ENCODE assay signal across 8 cellular contexts in the genomic region with DNA sequence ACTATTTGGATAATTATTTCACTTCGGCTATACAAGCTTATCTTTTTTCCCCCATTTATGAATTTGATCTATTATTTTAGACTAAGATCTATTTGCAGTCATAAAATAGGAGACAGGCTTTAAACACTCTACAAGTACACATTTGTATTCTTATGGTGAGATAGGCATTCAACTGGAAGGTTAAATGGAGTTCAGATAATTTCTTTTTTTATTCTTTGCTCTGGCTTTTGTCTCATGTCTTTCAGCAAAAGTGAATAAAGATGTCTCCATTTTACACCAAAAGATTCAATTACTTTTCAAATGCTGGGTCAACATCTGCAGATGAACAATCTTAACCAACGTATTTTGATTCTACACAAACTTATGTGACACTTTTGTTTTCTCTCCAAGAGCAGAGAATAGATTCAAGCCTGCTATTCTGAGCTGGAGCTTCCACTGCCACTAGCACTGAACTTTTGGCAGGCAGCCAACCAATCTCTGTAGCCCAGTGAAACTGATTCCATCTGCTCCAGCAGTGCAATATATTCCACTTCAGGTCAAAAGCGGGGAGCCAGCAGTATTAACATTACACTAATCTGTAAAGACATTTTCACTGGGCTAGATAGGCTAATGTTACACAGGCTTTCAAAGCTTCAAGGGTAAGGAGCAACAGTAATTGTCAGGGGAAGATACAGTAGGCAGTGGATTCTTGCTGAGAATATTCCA.
DNase-seq lines count a peak whose midpoint lies in the region; TF ChIP-seq lines count a peak whose summit lies in the region.

No MANE protein-coding gene starts in this region.

- H3K4me3 Mint-ChIP-seq in activated T-helper 2 cell treated with anti-CD3 and anti-CD28 coated beads, Interferon-gamma antibody, Interleukin-2, Interleukin-4, amounts not matched to agents 10 μg/mL and 5 μg/mL and 100 μg/mL, durations not matched to agents 14 hours and 24 hours and 36 hours (ENCODE audit: low read depth): no peak overlapping the region

- WGBS in testis, 2 donors: 48 to 52% methylated on average over 3 of the region's 3 CpGs

- TF ChIP-seq CTCF in AG10803 (conservative IDR thresholded peaks at IDR 0.05; ENCODE audit: low read length) (no peak), astrocyte of the cerebellum (IDR thresholded peaks at IDR 0.05; ENCODE audit: low read depth, low read length, missing control alignments) (no peak), testis (IDR thresholded peaks at IDR 0.05) (no peak), coronary artery (IDR thresholded peaks at IDR 0.05) (no peak)

- no peaks in the 10 kb centered on the region for H3K4me1 Mint-ChIP-seq in activated T-helper 2 cell treated with anti-CD3 and anti-CD28 coated beads, Interferon-gamma antibody, Interleukin-2, Interleukin-4, amounts not matched to agents 10 μg/mL and 5 μg/mL and 100 μg/mL, durations not matched to agents 14 hours and 24 hours and 36 hours (ENCODE audit: low read depth)

- no peak overlapping the region for H3K27ac Mint-ChIP-seq in activated T-helper 2 cell treated with anti-CD3 and anti-CD28 coated beads, Interferon-gamma antibody, Interleukin-2, Interleukin-4, amounts not matched to agents 10 μg/mL and 5 μg/mL and 100 μg/mL, durations not matched to agents 14 hours and 24 hours and 36 hours

- in situ Hi-C loops in astrocyte of the cerebellum (cut with HindIII; ENCODE audit: low sequenced_read_pairs): no loop called here

- H3K36me3 ChIP-seq in testis (ENCODE audit: low read depth, missing control alignments): no peaks in the 10 kb centered on the region

- H3K27me3 ChIP-seq in testis: no peaks in the 10 kb centered on the region

- DNase-seq in AG10803 (ENCODE audit: low read depth): peak; percentile 63
- DNase-seq in NCI-H1436 treated with DMSO at 0.1 percent for 48 hours (lab: John Stamatoyannopoulos, UW): peak; percentile 79
- DNase-seq in astrocyte of the cerebellum (ENCODE audit: low read depth): peak; percentile 77
- DNase-seq in inferior parietal cortex (ENCODE audit: extremely low spot score): peak; percentile 78
- peak; percentile 84 for DNase-seq in testis
- DNase-seq in activated T-helper 2 cell treated with anti-CD3 and anti-CD28 coated beads, Interferon-gamma antibody, Interleukin-2, Interleukin-4, amounts not matched to agents 10 μg/mL and 5 μg/mL and 100 μg/mL, durations not matched to agents 14 hours and 24 hours and 36 hours (ENCODE audit: low spot score): no peak
- DNase-seq in coronary artery (ENCODE audit: low spot score): no peak
- DNase-seq in NOMO-1 (lab: John Stamatoyannopoulos, UW; ENCODE audit: unreplicated experiment in 2 of 2): no peak

- no peak overlapping the region for H3K4me3 ChIP-seq in AG10803 (ENCODE audit: low read length)
- H3K4me3 ChIP-seq in astrocyte of the cerebellum (ENCODE audit: low read depth, low read length): no peak overlapping the region
- no peak overlapping the region for H3K4me3 ChIP-seq in testis
- no peak overlapping the region for H3K4me3 ChIP-seq in coronary artery

- no peak overlapping the region for H3K27ac ChIP-seq in testis
- H3K27ac ChIP-seq in coronary artery: no peak overlapping the region

- no peak for TF ChIP-seq POLR2A in testis (IDR thresholded peaks at IDR 0.05)

- no peaks in the 10 kb centered on the region for H3K36me3 Mint-ChIP-seq in activated T-helper 2 cell treated with anti-CD3 and anti-CD28 coated beads, Interferon-gamma antibody, Interleukin-2, Interleukin-4, amounts not matched to agents 10 μg/mL and 5 μg/mL and 100 μg/mL, durations not matched to agents 14 hours and 24 hours and 36 hours (ENCODE audit: low read depth)

- intact Hi-C loops in testis (cut with DNase I; ENCODE audit: low total_unique reads): no loop called here
- intact Hi-C loops in activated T-helper 2 cell treated with anti-CD3 and anti-CD28 coated beads, Interferon-gamma antibody, Interleukin-2, Interleukin-4, amounts not matched to agents 10 μg/mL and 5 μg/mL and 100 μg/mL, durations not matched to agents 14 hours and 24 hours and 36 hours (cut with micrococcal nuclease): no loop called here

- H3K9me3 Mint-ChIP-seq in activated T-helper 2 cell treated with anti-CD3 and anti-CD28 coated beads, Interferon-gamma antibody, Interleukin-2, Interleukin-4, amounts not matched to agents 10 μg/mL and 5 μg/mL and 100 μg/mL, durations not matched to agents 14 hours and 24 hours and 36 hours: no peaks in the 10 kb centered on the region

- H3K27me3 Mint-ChIP-seq in activated T-helper 2 cell treated with anti-CD3 and anti-CD28 coated beads, Interferon-gamma antibody, Interleukin-2, Interleukin-4, amounts not matched to agents 10 μg/mL and 5 μg/mL and 100 μg/mL, durations not matched to agents 14 hours and 24 hours and 36 hours (ENCODE audit: low read depth): no peaks in the 10 kb centered on the region

- no peaks in the 10 kb centered on the region for H3K9me3 ChIP-seq in testis

- H3K4me1 ChIP-seq in testis: peaks cover 11% of the 10 kb centered on the region

Comparison
In these comparisons a context has a peak if more than half of its experiments do, and no peak if none do; other contexts are left out.
1. DNase-seq: peak in AG10803 (single experiment), NCI-H1436 treated with DMSO at 0.1 percent for 48 hours (single experiment), astrocyte of the cerebellum (single experiment), inferior parietal cortex (single experiment) and testis (single experiment); none in activated T-helper 2 cell treated with anti-CD3 and anti-CD28 coated beads, Interferon-gamma antibody, Interleukin-2, Interleukin-4, amounts not matched to agents 10 μg/mL and 5 μg/mL and 100 μg/mL, durations not matched to agents 14 hours and 24 hours and 36 hours (single experiment), coronary artery (single experiment) and NOMO-1 (0 of 2).